In the genomic region with DNA sequence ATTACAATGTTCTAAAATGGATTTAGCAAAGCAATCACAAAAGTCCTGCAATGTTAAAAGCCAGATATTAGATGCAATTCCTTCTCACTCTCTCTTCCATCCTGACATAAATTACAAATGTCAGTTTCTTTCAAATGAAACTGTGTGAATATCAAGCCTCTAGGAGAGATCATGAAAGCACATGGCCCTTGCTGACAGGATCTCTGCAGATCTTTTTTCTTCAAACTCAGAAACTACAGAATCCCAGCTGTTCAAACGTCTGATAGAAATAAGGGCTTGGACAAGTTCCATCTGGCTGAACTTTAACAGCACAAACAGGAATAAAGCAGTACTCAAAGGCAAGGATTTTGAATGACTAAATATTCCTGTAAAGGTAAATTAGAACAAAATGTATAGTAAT, we compare ENCODE assay signal across 11 cellular contexts. TPM values are rescaled to one million over a fixed set of nuclear protein-coding genes. Genes with fewer than 3 reads are reported as not detected.
DNase-seq lines count a peak whose midpoint lies in the region; ATAC-seq and TF ChIP-seq lines count a peak whose summit lies in the region.
"Had no signal": no experiment of that assay in that cellular context is flagged by ENCODE, and none has a peak within 500 bp of the region (broad histone marks: within the 10 kb centered on the region; RNA-seq: fewer than 3 reads in every experiment).

No MANE protein-coding gene starts in this region.

- H3K27me3 ChIP-seq in osteoblast (ENCODE audit: insufficient read depth, low read length) = no peaks in the 10 kb centered on the region

- H3K9me3 ChIP-seq in osteoblast (ENCODE audit: low read depth, low read length) = peaks cover 5% of the 10 kb centered on the region

- TF ChIP-seq CTCF in osteoblast (IDR thresholded peaks at IDR 0.05; ENCODE audit: extremely low read depth, low read depth, low read length) = no peak

- no peaks in the 10 kb centered on the region for H3K79me2 ChIP-seq in osteoblast (ENCODE audit: insufficient read depth, low read length)
- H3K79me2 ChIP-seq: parathyroid adenoma had no signal

- no peak overlapping the region for H3K4me2 ChIP-seq in osteoblast (ENCODE audit: insufficient read depth, low read length)

- ATAC-seq in HG03097 (IDR thresholded peaks at IDR 0.05; ENCODE audit: low FRiP score, unreplicated experiment) = no peak
- ATAC-seq: Panc1 had no signal

- H3K36me3 ChIP-seq in osteoblast (ENCODE audit: insufficient read depth, low read length) = no peaks in the 10 kb centered on the region

- H3K27ac ChIP-seq in osteoblast (ENCODE audit: low read depth, low read length) = no peak overlapping the region
- H3K27ac ChIP-seq: parathyroid adenoma had no signal

- peak overlapping the region; percentile 39 for H2AFZ ChIP-seq in osteoblast (ENCODE audit: low read length)
- H2AFZ ChIP-seq: parathyroid adenoma had no signal

- peaks cover 5% of the 10 kb centered on the region for H3K4me1 ChIP-seq in osteoblast (ENCODE audit: insufficient read depth, low read length)
- H3K4me1 ChIP-seq: parathyroid adenoma had no signal

- DNase-seq in GM03348 (ENCODE audit: low spot score) (peak; percentile 22), NCI-H446 treated with DMSO at 0.1 percent for 48 hours (lab: John Stamatoyannopoulos, UW) (peak; percentile 92), fibroblast of gingiva (ENCODE audit: low read depth) (peak; percentile 40), osteoblast (ENCODE audit: insufficient read length, low spot score, missing footprints) (peak; percentile 69), T-helper 1 cell (no peak), NCI-H2107 (lab: John Stamatoyannopoulos, UW) (no peak)
- DNase-seq in activated CD4-positive, alpha-beta T cell treated with anti-CD3 and anti-CD28 coated beads for 4 hours = no peak
- DNase-seq: erythroblast had no signal

- no peak overlapping the region for H3K4me3 ChIP-seq in osteoblast (ENCODE audit: insufficient read depth, low read length)

- H4K20me1 ChIP-seq in osteoblast (ENCODE audit: insufficient read depth, low read length) = no peaks in the 10 kb centered on the region

RNA-seq across cellular contexts. Expression of gene PDE1A, which starts 47.6 kb away (rescaled TPM):
- 42.0 and 69.2 TPM in 2 replicates for total RNA-seq in osteoblast

Comparison
In these comparisons a context has a peak if more than half of its experiments do, and no peak if none do; other contexts are left out.
1. DNase-seq: peak in GM03348 (single experiment), NCI-H446 treated with DMSO at 0.1 percent for 48 hours (single experiment), fibroblast of gingiva (single experiment) and osteoblast (single experiment); none in activated CD4-positive, alpha-beta T cell treated with anti-CD3 and anti-CD28 coated beads for 4 hours (0 of 2), T-helper 1 cell (0 of 5) and NCI-H2107 (single experiment).